ENCODE assay signal across 4 cellular contexts in genomic region chr2:168932174-168932573, GRCh38. TPM values are rescaled to one million over a fixed set of nuclear protein-coding genes. Genes with fewer than 3 reads are reported as not detected.
"Had no signal": no experiment of that assay in that cellular context is flagged by ENCODE, and none has a peak within 500 bp of the region (broad histone marks: within the 10 kb centered on the region; RNA-seq: fewer than 3 reads in every experiment).

No MANE protein-coding gene starts in this region.

RNA-seq across cellular contexts. Expression of gene G6PC2, which starts 31.1 kb away (rescaled TPM):
- total RNA-seq: LHCN-M2, M059J, MCF 10A, NCI-H460 had no signal
